In the genomic region with DNA sequence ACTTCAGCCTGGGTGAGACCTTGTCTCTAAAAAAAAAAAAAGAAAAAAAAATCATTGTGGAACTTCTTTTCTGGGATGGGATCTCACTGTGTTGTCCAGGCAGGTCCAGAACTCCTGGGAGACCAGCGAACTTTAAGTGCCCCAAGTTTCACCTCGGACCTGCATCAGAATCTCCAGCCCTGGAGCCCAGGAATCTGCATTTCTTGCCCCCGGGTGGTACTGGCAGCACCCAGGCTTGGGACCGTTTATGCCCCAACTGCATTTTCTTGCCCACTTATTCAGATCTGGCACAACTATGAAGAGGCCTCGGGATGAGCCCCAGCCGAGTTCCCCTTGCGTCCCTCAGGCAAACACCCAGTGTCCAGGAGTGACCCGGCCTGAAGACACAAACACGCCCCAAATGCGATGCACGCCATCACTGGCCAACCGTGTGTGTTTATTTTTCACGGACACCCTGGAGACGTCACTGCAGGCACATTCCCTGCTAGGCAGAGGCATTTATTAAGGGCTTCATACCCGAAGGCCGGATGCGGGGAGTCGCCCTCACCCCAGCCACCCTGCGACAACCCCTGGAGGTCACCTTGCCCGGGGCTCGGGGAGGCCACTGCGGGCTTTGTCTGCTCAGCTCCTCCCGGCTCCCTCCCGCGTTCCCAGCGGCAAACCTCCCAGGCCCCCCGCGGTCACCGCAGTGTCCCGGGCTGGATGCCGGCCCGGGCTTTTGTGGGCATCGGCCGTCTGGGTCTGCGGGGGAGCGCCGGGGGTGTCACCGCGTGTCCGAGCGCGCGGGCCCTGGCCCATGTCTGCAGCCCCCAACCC, we compare ENCODE assay signal across 8 cellular contexts. TPM values are rescaled to one million over a fixed set of nuclear protein-coding genes. Genes with fewer than 3 reads are reported as not detected.
A peak's percentile ranks its signal among the peaks of the same experiment; 100 is the strongest.
DNase-seq lines count a peak whose midpoint lies in the region; ATAC-seq and TF ChIP-seq lines count a peak whose summit lies in the region.

No MANE protein-coding gene starts in this region.

- H3K36me3 Mint-ChIP-seq in stimulated activated naive B cell treated with anti-CD40 and anti-IgM and Interleukin-4, amounts not matched to agents 10 μg/mL and 1 μg/mL and 100 μg/mL, for 72 hours = peaks cover 0 to 9% of the 10 kb centered on the region in 2 donors

- H3K27ac Mint-ChIP-seq in stimulated activated naive B cell treated with anti-CD40 and anti-IgM and Interleukin-4, amounts not matched to agents 10 μg/mL and 1 μg/mL and 100 μg/mL, for 72 hours = no peak overlapping the region

- no peaks in the 10 kb centered on the region for H3K79me2 ChIP-seq in MM.1S (ENCODE audit: low read length)

- H2AFZ ChIP-seq in MM.1S (ENCODE audit: low read length) = peak overlapping the region; percentile 45; the same call in 1 of the 2 replicates

- H3K4me3 ChIP-seq in MM.1S (ENCODE audit: low read length) = peak overlapping the region; percentile 53
- H3K4me3 ChIP-seq in breast epithelium = peak overlapping the region; percentile 38 to 81 (median 71)

- peak overlapping the region; percentile 63 for H3K4me2 ChIP-seq in MM.1S (ENCODE audit: low read depth, low read length)

- DNase-seq in EH (ENCODE audit: low read depth) (peak; percentile 83), MM.1S (no peak), breast epithelium (ENCODE audit: low spot score in 2 of 2) (peak; percentile 49 to 75), islet precursor cell (peak; percentile 76), NCI-H187 treated with DMSO at 0.1 percent for 48 hours (lab: John Stamatoyannopoulos, UW) (no peak), GM20000 (ENCODE audit: low spot score) (no peak)
- DNase-seq in stimulated activated naive B cell treated with anti-CD40 and anti-IgM and Interleukin-4, amounts not matched to agents 10 μg/mL and 1 μg/mL and 100 μg/mL, for 72 hours = no peak
- no peak for DNase-seq in stimulated activated CD8-positive, alpha-beta memory T cell treated with anti-CD3 and anti-CD28 coated beads, Interleukin-4, amount 100 ng/mL, for 48 hours

- no peaks in the 10 kb centered on the region for H4K20me1 ChIP-seq in MM.1S (ENCODE audit: insufficient read depth, low read length)

- H3K4me1 Mint-ChIP-seq in stimulated activated naive B cell treated with anti-CD40 and anti-IgM and Interleukin-4, amounts not matched to agents 10 μg/mL and 1 μg/mL and 100 μg/mL, for 72 hours = peaks cover 0 to 6% of the 10 kb centered on the region in 2 donors

- no peaks in the 10 kb centered on the region for H3K9me3 Mint-ChIP-seq in stimulated activated naive B cell treated with anti-CD40 and anti-IgM and Interleukin-4, amounts not matched to agents 10 μg/mL and 1 μg/mL and 100 μg/mL, for 72 hours

- no peak for TF ChIP-seq POLR2A in breast epithelium (IDR thresholded peaks at IDR 0.05)

- peaks cover 31 to 48% of the 10 kb centered on the region in 2 donors for H3K27me3 Mint-ChIP-seq in stimulated activated naive B cell treated with anti-CD40 and anti-IgM and Interleukin-4, amounts not matched to agents 10 μg/mL and 1 μg/mL and 100 μg/mL, for 72 hours

- no peak for TF ChIP-seq CTCF in MM.1S (IDR thresholded peaks at IDR 0.05; ENCODE audit: low read length)
- no peak for TF ChIP-seq CTCF in breast epithelium (IDR thresholded peaks at IDR 0.05)
- TF ChIP-seq CTCF in GM20000 (IDR thresholded peaks at IDR 0.05; ENCODE audit: extremely low read depth, missing control alignments) = no peak

- no peaks in the 10 kb centered on the region for H3K9me2 ChIP-seq in MM.1S (replicated peaks; ENCODE audit: insufficient read depth, low read length)

- peak overlapping the region; percentile 13; the same call in 1 of the 2 replicates for H3K9ac ChIP-seq in MM.1S (ENCODE audit: low read length)

- ATAC-seq in stimulated activated naive B cell treated with anti-CD40 and anti-IgM and Interleukin-4, amounts not matched to agents 10 μg/mL and 1 μg/mL and 100 μg/mL, for 72 hours (replicated peaks) = no peak

- H3K27ac ChIP-seq in MM.1S (ENCODE audit: low read length) (no peak overlapping the region), breast epithelium (peak overlapping the region; percentile 72 to 80)

- no peaks in the 10 kb centered on the region for H3F3A ChIP-seq in MM.1S (ENCODE audit: insufficient read depth, low read length)

- H3K36me3 ChIP-seq in MM.1S (replicated peaks; ENCODE audit: insufficient read depth, low read length) = no peaks in the 10 kb centered on the region
- no peaks in the 10 kb centered on the region for H3K36me3 ChIP-seq in breast epithelium

- intact Hi-C loops in breast epithelium (cut with DNase I; ENCODE audit: low total_unique reads) = no loop called here

- peak overlapping the region; percentile 41 for H3K4me3 Mint-ChIP-seq in stimulated activated naive B cell treated with anti-CD40 and anti-IgM and Interleukin-4, amounts not matched to agents 10 μg/mL and 1 μg/mL and 100 μg/mL, for 72 hours

- H3K9me3 ChIP-seq in MM.1S (replicated peaks; ENCODE audit: insufficient read depth, low read length) = no peaks in the 10 kb centered on the region
- no peaks in the 10 kb centered on the region for H3K9me3 ChIP-seq in breast epithelium

- no peaks in the 10 kb centered on the region for H3K4me1 ChIP-seq in MM.1S (ENCODE audit: low read length)
- peaks cover 0 to 4% of the 10 kb centered on the region in 2 donors for H3K4me1 ChIP-seq in breast epithelium

- no peaks in the 10 kb centered on the region for H3K27me3 ChIP-seq in MM.1S (replicated peaks; ENCODE audit: insufficient read depth, low read length)
- no peaks in the 10 kb centered on the region for H3K27me3 ChIP-seq in breast epithelium

RNA-seq across cellular contexts. Expression of a gene that starts 0.7 kb away (rescaled TPM):
- total RNA-seq in breast epithelium = 10 to 100 TPM in 1 of 3 donors, 1 to 10 TPM in 2; 1.3 to 11.1 (median 7.8) TPM

RNA-seq across cellular contexts. Expression of a gene that starts 11.1 kb away (rescaled TPM):
- total RNA-seq in breast epithelium = 1 to 10 TPM in 2 of 3 donors, under 1 TPM in 1; 0.64 to 4.0 (median 3.9) TPM

RNA-seq across cellular contexts. Expression of a gene that starts 45.8 kb away (rescaled TPM):
- 100 to 1,000 TPM; 169 to 243 (median 176) TPM for total RNA-seq in breast epithelium

Comparison
In these comparisons a context has a peak if more than half of its experiments do, and no peak if none do; other contexts are left out.
1. DNase-seq: peak in EH (single experiment), breast epithelium (2 of 2) and islet precursor cell (single experiment); none in MM.1S (single experiment), stimulated activated naive B cell treated with anti-CD40 and anti-IgM and Interleukin-4, amounts not matched to agents 10 μg/mL and 1 μg/mL and 100 μg/mL, for 72 hours (single experiment), NCI-H187 treated with DMSO at 0.1 percent for 48 hours (single experiment), GM20000 (single experiment) and stimulated activated CD8-positive, alpha-beta memory T cell treated with anti-CD3 and anti-CD28 coated beads, Interleukin-4, amount 100 ng/mL, for 48 hours (single experiment).